ENCODE assay signal across 1 cellular context in the genomic region with DNA sequence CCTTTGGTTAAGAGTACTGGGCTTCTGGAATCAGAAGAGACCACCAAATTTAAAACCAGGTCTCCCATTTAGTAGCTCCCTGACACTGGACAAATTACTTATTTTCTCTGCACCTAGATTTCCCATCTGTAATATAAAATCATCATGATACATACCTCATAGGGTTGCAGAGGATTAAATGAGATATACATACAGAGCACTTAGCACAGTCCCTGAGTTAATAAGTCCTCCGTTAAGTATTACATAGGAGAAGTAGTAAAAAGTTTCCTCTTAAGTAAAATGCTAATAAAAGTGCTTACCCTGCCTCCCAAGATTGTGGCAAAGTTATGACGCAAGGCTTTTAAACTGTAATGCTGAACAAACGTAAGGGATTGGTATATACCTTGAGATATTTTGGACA.
TF ChIP-seq lines count a peak whose summit lies in the region.

No MANE protein-coding gene starts in this region.

TF ChIP-seq in liver, 16 proteins besides CTCF, POLR2A, EP300 and RAD21 (continued from another document):
- no peak for TF ChIP-seq REST (IDR thresholded peaks at IDR 0.05)
- TF ChIP-seq HNF4G (IDR thresholded peaks at IDR 0.05), result no peak
- TF ChIP-seq FOXA2 (IDR thresholded peaks at IDR 0.05), result no peak
- no peak for TF ChIP-seq YY1 (IDR thresholded peaks at IDR 0.05)
- TF ChIP-seq JUND (IDR thresholded peaks at IDR 0.05), result no peak
- no peak for TF ChIP-seq FOXA1 (IDR thresholded peaks at IDR 0.05)
- TF ChIP-seq NR2F2 (IDR thresholded peaks at IDR 0.05), result no peak
- no peak for TF ChIP-seq HNF4A (conservative IDR thresholded peaks at IDR 0.05)
- TF ChIP-seq, protein P1, sequence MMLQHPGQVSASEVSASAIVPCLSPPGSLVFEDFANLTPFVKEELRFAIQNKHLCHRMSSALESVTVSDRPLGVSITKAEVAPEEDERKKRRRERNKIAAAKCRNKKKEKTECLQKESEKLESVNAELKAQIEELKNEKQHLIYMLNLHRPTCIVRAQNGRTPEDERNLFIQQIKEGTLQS (IDR thresholded peaks at IDR 0.05), result no peak
- TF ChIP-seq, protein P2, sequence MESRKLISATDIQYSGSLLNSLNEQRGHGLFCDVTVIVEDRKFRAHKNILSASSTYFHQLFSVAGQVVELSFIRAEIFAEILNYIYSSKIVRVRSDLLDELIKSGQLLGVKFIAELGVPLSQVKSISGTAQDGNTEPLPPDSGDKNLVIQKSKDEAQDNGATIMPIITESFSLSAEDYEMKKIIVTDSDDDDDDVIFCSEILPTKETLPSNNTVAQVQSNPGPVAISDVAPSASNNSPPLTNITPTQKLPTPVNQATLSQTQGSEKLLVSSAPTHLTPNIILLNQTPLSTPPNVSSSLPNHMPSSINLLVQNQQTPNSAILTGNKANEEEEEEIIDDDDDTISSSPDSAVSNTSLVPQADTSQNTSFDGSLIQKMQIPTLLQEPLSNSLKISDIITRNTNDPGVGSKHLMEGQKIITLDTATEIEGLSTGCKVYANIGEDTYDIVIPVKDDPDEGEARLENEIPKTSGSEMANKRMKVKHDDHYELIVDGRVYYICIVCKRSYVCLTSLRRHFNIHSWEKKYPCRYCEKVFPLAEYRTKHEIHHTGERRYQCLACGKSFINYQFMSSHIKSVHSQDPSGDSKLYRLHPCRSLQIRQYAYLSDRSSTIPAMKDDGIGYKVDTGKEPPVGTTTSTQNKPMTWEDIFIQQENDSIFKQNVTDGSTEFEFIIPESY (IDR thresholded peaks at IDR 0.05), result no peak
- TF ChIP-seq SP1 (IDR thresholded peaks at IDR 0.05), result no peak
